Comparison of ENCODE assay signal across 1 cellular context in genomic region chr13:52650731-52651130, GRCh38.
TF ChIP-seq lines count a peak whose summit lies in the region.

No MANE protein-coding gene starts in this region.

TF ChIP-seq in GM12878, 131 proteins besides CTCF, POLR2A, EP300 and RAD21:
- TF ChIP-seq SUZ12 (IDR thresholded peaks at IDR 0.05; ENCODE audit: unreplicated experiment), result no peak
- no peak for TF ChIP-seq SREBF2 (IDR thresholded peaks at IDR 0.05; ENCODE audit: low read length)
- TF ChIP-seq RUNX3 (IDR thresholded peaks at IDR 0.05; ENCODE audit: low read length), result no peak
- TF ChIP-seq E2F4 (IDR thresholded peaks at IDR 0.05; ENCODE audit: low read depth, low read length), result no peak
- no peak for TF ChIP-seq MTA3 (IDR thresholded peaks at IDR 0.05; ENCODE audit: borderline replicate concordance, low read length)
- no peak for TF ChIP-seq ZBTB4 (CRISPR knock-in tag; IDR thresholded peaks at IDR 0.05)
- no peak for TF ChIP-seq HDGF (IDR thresholded peaks at IDR 0.05)
- TF ChIP-seq IKZF1 (conservative IDR thresholded peaks at IDR 0.05), result no peak
- no peak for TF ChIP-seq TCF7 (IDR thresholded peaks at IDR 0.05; ENCODE audit: borderline replicate concordance)
- no peak for TF ChIP-seq RB1 (IDR thresholded peaks at IDR 0.05; ENCODE audit: borderline replicate concordance)
- TF ChIP-seq CBX3 (IDR thresholded peaks at IDR 0.05; ENCODE audit: borderline replicate concordance, low read depth), result no peak
- TF ChIP-seq ZNF622 (IDR thresholded peaks at IDR 0.05), result no peak
- TF ChIP-seq NFYA (IDR thresholded peaks at IDR 0.05; ENCODE audit: borderline replicate concordance, low read depth, low read length), result no peak
- no peak for TF ChIP-seq STAT1 (conservative IDR thresholded peaks at IDR 0.05)
